Comparison of ENCODE assay signal across 27 cellular contexts in the genomic region with DNA sequence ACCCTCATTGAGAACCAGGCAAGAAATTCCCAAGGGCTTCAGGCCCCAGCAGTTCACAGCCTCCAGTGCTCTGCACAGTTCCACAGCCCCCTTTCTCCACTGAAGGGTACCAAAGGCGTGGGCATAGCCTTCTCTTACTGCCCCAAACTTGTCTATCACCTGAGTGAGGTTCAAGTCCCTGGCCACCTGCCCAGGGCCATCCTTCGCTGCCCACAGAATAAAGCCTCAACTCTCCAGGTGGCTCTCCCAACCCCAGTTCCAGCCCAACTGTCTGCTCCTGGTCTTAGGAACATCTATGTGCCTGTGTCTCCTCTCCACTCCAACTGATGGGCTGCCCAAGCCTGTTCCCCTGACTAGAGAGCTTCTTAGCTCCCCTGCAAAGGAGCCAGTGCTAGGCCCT.
A peak's percentile ranks its signal among the peaks of the same experiment; 100 is the strongest.
DNase-seq lines count a peak whose midpoint lies in the region; ATAC-seq and TF ChIP-seq lines count a peak whose summit lies in the region.
"Had no signal": no experiment of that assay in that cellular context is flagged by ENCODE, and none has a peak within 500 bp of the region (broad histone marks: within the 10 kb centered on the region; RNA-seq: fewer than 3 reads in every experiment).

No MANE protein-coding gene starts in this region.

- peak overlapping the region; percentile 88 for H3K27ac Mint-ChIP-seq in T-helper 17 cell
- H3K27ac Mint-ChIP-seq in endodermal cell, result peak overlapping the region; percentile 18
- H3K27ac Mint-ChIP-seq in nephron progenitor cell, result no peak overlapping the region
- H3K27ac Mint-ChIP-seq: dendritic cell treated with granulocyte-macrophage colony-stimulating factor and Interleukin-4, amounts not matched to agents 40 ng/mL and 50 ng/mL, for 4 days had no signal

- H3K4me1 ChIP-seq in right cardiac atrium (ENCODE audit: control insufficient read depth, insufficient read depth, low read length), result peaks cover 30% of the 10 kb centered on the region
- peaks cover 13 to 89% (median 50%) of the 10 kb centered on the region in 12 donors for H3K4me1 ChIP-seq in heart left ventricle
- H3K4me1 ChIP-seq in endodermal cell (ENCODE audit: control insufficient read depth, insufficient read depth, low read length), result no peaks in the 10 kb centered on the region

- DNase-seq in right cardiac atrium (peak in 2 of 3 donors; percentile 34 to 40), heart left ventricle (no peak), T-helper 17 cell (no peak), endodermal cell (no peak), nephron progenitor cell (no peak)
- no peak for DNase-seq in activated T-cell treated with anti-CD3 and anti-CD28 coated beads, Interleukin-2, amount 50 U/mL, for 48 hours
- DNase-seq in stimulated activated naive CD4-positive, alpha-beta T cell (lab: John Stamatoyannopoulos, UW), result no peak
- DNase-seq: activated CD4-positive, alpha-beta T cell treated with anti-CD3 and anti-CD28 coated beads for 48 hours; activated effector memory CD4-positive, alpha-beta T cell treated with anti-CD3 and anti-CD28 coated beads, Interleukin-2, amount 50 U/mL, for 16 hours; central memory CD4-positive, alpha-beta T cell; foreskin fibroblast; MV-4-11; NCI-H1436; NCI-H2081 treated with DMSO at 0.1 percent for 48 hours; NCI-H2227 treated with DMSO at 0.1 percent for 48 hours; NCI-H69; ovary; SIG-M5; stimulated activated naive CD4-positive, alpha-beta T cell treated with Interleukin-2 at 50 U/mL for 16 hours; T1000; testis had no signal

- H3K9me3 Mint-ChIP-seq in endodermal cell, result no peaks in the 10 kb centered on the region
- H3K9me3 Mint-ChIP-seq in nephron progenitor cell, result no peaks in the 10 kb centered on the region
- H3K9me3 Mint-ChIP-seq: dendritic cell treated with granulocyte-macrophage colony-stimulating factor and Interleukin-4, amounts not matched to agents 40 ng/mL and 50 ng/mL, for 4 days had no signal

- no peak for TF ChIP-seq POLR2A in heart left ventricle (IDR thresholded peaks at IDR 0.05)

- no peaks in the 10 kb centered on the region for H3K9me3 ChIP-seq in right cardiac atrium (ENCODE audit: control insufficient read depth, low read length)
- H3K9me3 ChIP-seq in heart left ventricle, result no peaks in the 10 kb centered on the region
- H3K9me3 ChIP-seq in T-helper 17 cell (ENCODE audit: control insufficient read depth, low read length, poor library complexity, severe bottlenecking), result no peaks in the 10 kb centered on the region
- H3K9me3 ChIP-seq in endodermal cell (ENCODE audit: control insufficient read depth, low read length), result no peaks in the 10 kb centered on the region
- H3K9me3 ChIP-seq: esophagus muscularis mucosa, mucosa of descending colon, ovary, testis had no signal

- H3K4me1 Mint-ChIP-seq in T-helper 17 cell (peaks cover 45% of the 10 kb centered on the region), endodermal cell (peaks cover 11% of the 10 kb centered on the region), nephron progenitor cell (peaks cover 18% of the 10 kb centered on the region)

- H3K27me3 Mint-ChIP-seq in T-helper 17 cell (no peaks in the 10 kb centered on the region), endodermal cell (ENCODE audit: insufficient read depth) (no peaks in the 10 kb centered on the region), nephron progenitor cell (ENCODE audit: low read depth, poor library complexity) (no peaks in the 10 kb centered on the region)
- H3K27me3 Mint-ChIP-seq: dendritic cell treated with granulocyte-macrophage colony-stimulating factor and Interleukin-4, amounts not matched to agents 40 ng/mL and 50 ng/mL, for 4 days had no signal

- H3K4me3 Mint-ChIP-seq in T-helper 17 cell, result peak overlapping the region; percentile 31
- H3K4me3 Mint-ChIP-seq in endodermal cell, result no peak overlapping the region
- H3K4me3 Mint-ChIP-seq in nephron progenitor cell, result no peak overlapping the region
- H3K4me3 Mint-ChIP-seq: dendritic cell treated with granulocyte-macrophage colony-stimulating factor and Interleukin-4, amounts not matched to agents 40 ng/mL and 50 ng/mL, for 4 days had no signal

- no peak overlapping the region for H3K9ac ChIP-seq in endodermal cell (ENCODE audit: extremely low read depth, low read length, poor library complexity, severe bottlenecking)

- TF ChIP-seq CTCF in heart left ventricle (IDR thresholded peaks at IDR 0.05) (no peak), endodermal cell (conservative IDR thresholded peaks at IDR 0.05) (no peak), nephron progenitor cell (IDR thresholded peaks at IDR 0.05) (no peak)

- peaks cover 4% of the 10 kb centered on the region for H3K36me3 Mint-ChIP-seq in T-helper 17 cell (ENCODE audit: low read depth)
- H3K36me3 Mint-ChIP-seq in endodermal cell (ENCODE audit: low read depth), result no peaks in the 10 kb centered on the region
- no peaks in the 10 kb centered on the region for H3K36me3 Mint-ChIP-seq in nephron progenitor cell (ENCODE audit: low read depth)

- H3K36me3 ChIP-seq in heart left ventricle, result peaks cover 0 to 36% (median 0%) of the 10 kb centered on the region in 9 donors
- peaks cover 4% of the 10 kb centered on the region for H3K36me3 ChIP-seq in endodermal cell (ENCODE audit: control insufficient read depth, insufficient read depth, low read length)
- H3K36me3 ChIP-seq: ovary had no signal

- ATAC-seq in right cardiac atrium, result no peak
- no peak for ATAC-seq in heart left ventricle
- ATAC-seq in T-helper 17 cell, result no peak
- ATAC-seq: mucosa of descending colon, Panc1 had no signal

- no peaks in the 10 kb centered on the region for H3K27me3 ChIP-seq in right cardiac atrium (ENCODE audit: control insufficient read depth, insufficient read depth)
- H3K27me3 ChIP-seq in heart left ventricle, result no peaks in the 10 kb centered on the region
- H3K27me3 ChIP-seq in endodermal cell (ENCODE audit: control insufficient read depth, insufficient read depth, low read length, poor library complexity, severe bottlenecking), result no peaks in the 10 kb centered on the region
- H3K27me3 ChIP-seq: esophagus muscularis mucosa, ovary, testis had no signal

- intact Hi-C loops in right cardiac atrium (cut with DNase I), result no loop called here
- intact Hi-C loops in heart left ventricle (cut with DNase I), result no loop called here

- WGBS in right cardiac atrium, result 72% methylated on average over 2 of the region's 2 CpGs
- WGBS in heart left ventricle, 4 donors, result 75 to 99% (median 86%) methylated on average over 2 of the region's 2 CpGs
- 86 to 94% methylated on average over 2 of the region's 2 CpGs for WGBS in endodermal cell (ENCODE audit: insufficient coverage in 1 of 2, insufficient read length in 1 of 2), 2 experiments

- H3K4me3 ChIP-seq in right cardiac atrium (ENCODE audit: low read length), result no peak overlapping the region
- H3K4me3 ChIP-seq in heart left ventricle, result no peak overlapping the region
- H3K4me3 ChIP-seq in endodermal cell (ENCODE audit: low read length), result no peak overlapping the region
- H3K4me3 ChIP-seq: esophagus muscularis mucosa, lung, mucosa of descending colon, ovary, testis had no signal

- no peak overlapping the region for H3K27ac ChIP-seq in right cardiac atrium (ENCODE audit: low read length)
- peak overlapping the region in 1 of 12 donors; percentile 5 for H3K27ac ChIP-seq in heart left ventricle
- no peak overlapping the region for H3K27ac ChIP-seq in endodermal cell (ENCODE audit: low read depth, low read length)
- H3K27ac ChIP-seq: esophagus muscularis mucosa, VCaP had no signal

Comparison
In these comparisons a context has a peak if more than half of its experiments do, and no peak if none do; other contexts are left out.
1. DNase-seq: peak in right cardiac atrium (2 of 3); none in heart left ventricle (0 of 5), T-helper 17 cell (0 of 3), endodermal cell (single experiment), activated T-cell treated with anti-CD3 and anti-CD28 coated beads, Interleukin-2, amount 50 U/mL, for 48 hours (0 of 2), nephron progenitor cell (single experiment) and stimulated activated naive CD4-positive, alpha-beta T cell (0 of 6).